ENCODE assay signal across 6 cellular contexts in the genomic region with DNA sequence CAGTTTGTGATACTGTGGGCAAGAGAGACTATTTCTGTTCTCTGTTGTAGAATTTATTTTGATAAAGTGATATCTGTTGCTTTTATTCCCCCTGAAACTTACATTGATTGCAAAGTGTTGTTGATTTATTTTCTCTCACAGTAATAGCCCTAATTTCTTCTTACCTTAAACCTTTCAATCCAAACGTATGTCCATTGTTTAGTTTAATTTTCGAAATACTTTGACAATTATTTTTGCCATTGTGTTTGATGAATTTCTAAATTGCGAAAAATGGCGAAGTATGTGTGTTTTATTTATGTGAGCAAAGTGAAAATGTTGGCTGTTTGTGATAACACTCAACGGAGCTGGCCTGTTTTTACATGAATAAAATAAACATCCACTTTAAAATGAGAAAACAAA. TPM values are rescaled to one million over a fixed set of nuclear protein-coding genes. Genes with fewer than 3 reads are reported as not detected.
DNase-seq lines count a peak whose midpoint lies in the region; TF ChIP-seq lines count a peak whose summit lies in the region.

No MANE protein-coding gene starts in this region.

- H3K36me3 ChIP-seq in Loucy (ENCODE audit: insufficient read depth, low read length): no peaks in the 10 kb centered on the region
- no peaks in the 10 kb centered on the region for H3K36me3 ChIP-seq in fibroblast of lung (ENCODE audit: control insufficient read depth, insufficient read depth, low read length)
- H3K36me3 ChIP-seq in suprapubic skin: no peaks in the 10 kb centered on the region

- no peaks in the 10 kb centered on the region for H3K27me3 ChIP-seq in Loucy (ENCODE audit: insufficient read depth, low read length, poor library complexity, severe bottlenecking)
- no peaks in the 10 kb centered on the region for H3K27me3 ChIP-seq in fibroblast of lung (ENCODE audit: control insufficient read depth, insufficient read depth, low read length)
- H3K27me3 ChIP-seq in suprapubic skin: peaks cover 6% of the 10 kb centered on the region

- TF ChIP-seq CTCF in Loucy (conservative IDR thresholded peaks at IDR 0.05; ENCODE audit: low read length): no peak
- TF ChIP-seq CTCF in fibroblast of lung (conservative IDR thresholded peaks at IDR 0.05 in 1 of 2, IDR thresholded peaks at IDR 0.05 in 1 of 2; ENCODE audit: low read depth in 1 of 2, low read length in 2 of 2): no peak
- TF ChIP-seq CTCF in suprapubic skin (IDR thresholded peaks at IDR 0.05): no peak

- H3K9ac ChIP-seq in Loucy (ENCODE audit: low read depth, low read length, poor library complexity, severe bottlenecking) (peak overlapping the region; percentile 80), fibroblast of lung (ENCODE audit: insufficient read depth, low read length) (peak overlapping the region; percentile 28)

- no peaks in the 10 kb centered on the region for H3K9me2 ChIP-seq in Loucy (replicated peaks; ENCODE audit: low read depth, low read length)

- peak overlapping the region; percentile 44 for H3K27ac ChIP-seq in fibroblast of lung (ENCODE audit: insufficient read depth, low read length)
- H3K27ac ChIP-seq in suprapubic skin: peak overlapping the region; percentile 64

- DNase-seq in fibroblast of lung (ENCODE audit: low read depth in 2 of 2) (no peak), suprapubic skin (ENCODE audit: low spot score in 2 of 2) (no peak), GM19238 (ENCODE audit: insufficient read length, low spot score) (no peak), islet precursor cell (no peak)
- no peak for DNase-seq in NK-92 treated with Interleukin-12 subunit alpha and Interleukin-12 subunit beta, amount 100 ng/mL, for 24 hours (lab: John Stamatoyannopoulos, UW)

- TF ChIP-seq POLR2A in suprapubic skin (IDR thresholded peaks at IDR 0.05): no peak

- no peaks in the 10 kb centered on the region for H3K9me3 ChIP-seq in Loucy (ENCODE audit: insufficient read depth, low read depth, low read length)
- no peaks in the 10 kb centered on the region for H3K9me3 ChIP-seq in fibroblast of lung (ENCODE audit: control insufficient read depth, insufficient read depth, low read depth, low read length)
- no peaks in the 10 kb centered on the region for H3K9me3 ChIP-seq in suprapubic skin

- H3K4me1 ChIP-seq in Loucy (ENCODE audit: insufficient read depth, low read length, poor library complexity, severe bottlenecking) (peaks cover 33% of the 10 kb centered on the region), fibroblast of lung (ENCODE audit: control insufficient read depth, extremely low read depth, insufficient read depth, low read length) (no peaks in the 10 kb centered on the region), suprapubic skin (peaks cover 14% of the 10 kb centered on the region)

- H3F3A ChIP-seq in Loucy (ENCODE audit: low read depth): no peaks in the 10 kb centered on the region

- 6% methylated on average over 5 of the region's 5 CpGs for WGBS in suprapubic skin

- H3K4me3 ChIP-seq in Loucy (ENCODE audit: low read length, poor library complexity, severe bottlenecking): peak overlapping the region; percentile 80
- H3K4me3 ChIP-seq in fibroblast of lung (replicated peaks in 1 of 4; ENCODE audit: control extremely low read depth in 1 of 4, insufficient read depth in 1 of 4, low read depth in 3 of 4, low read length in 4 of 4): peak overlapping the region; percentile 61 to 95 (median 66)
- H3K4me3 ChIP-seq in suprapubic skin: peak overlapping the region; percentile 66

- peak overlapping the region; percentile 91 for H3K4me2 ChIP-seq in Loucy (ENCODE audit: low read depth, low read length, poor library complexity, severe bottlenecking)
- H3K4me2 ChIP-seq in fibroblast of lung (ENCODE audit: extremely low read depth, insufficient read depth, low read length): peak overlapping the region; percentile 79

- H3K79me2 ChIP-seq in Loucy (ENCODE audit: insufficient read depth, low read length) (peaks cover 23% of the 10 kb centered on the region), fibroblast of lung (ENCODE audit: control insufficient read depth, insufficient read depth, low read length) (peaks cover 17% of the 10 kb centered on the region)

- TF ChIP-seq EP300 in suprapubic skin (IDR thresholded peaks at IDR 0.05): no peak

- H2AFZ ChIP-seq in Loucy (ENCODE audit: low read length) (peak overlapping the region; percentile 93), fibroblast of lung (ENCODE audit: low read length) (peak overlapping the region; percentile 79)

- H4K20me1 ChIP-seq in Loucy (ENCODE audit: insufficient read depth, low read length, poor library complexity, severe bottlenecking) (no peaks in the 10 kb centered on the region), fibroblast of lung (ENCODE audit: control insufficient read depth, extremely low read depth, insufficient read depth, low read length) (no peaks in the 10 kb centered on the region)

RNA-seq across cellular contexts. Expression of a gene that starts 0.4 kb away (rescaled TPM):
- total RNA-seq in fibroblast of lung: 21.6 and 23.9 TPM in 2 replicates
- polyA plus RNA-seq in fibroblast of lung: 12.7 and 16.6 TPM in 2 replicates
- 6.2 and 7.6 TPM in 2 replicates for polyA plus RNA-seq in fibroblast of lung (2012)
- 0.52 and 10.8 TPM in 2 replicates for polyA minus RNA-seq in fibroblast of lung (ENCODE audit: low replicate concordance)
- total RNA-seq in suprapubic skin: 10 to 100 TPM in 2 of 4 donors, 1 to 10 TPM in 2; 4.9 to 23.3 (median 11.4) TPM

RNA-seq across cellular contexts. Expression of a gene that starts 7.5 kb away (rescaled TPM):
- total RNA-seq in fibroblast of lung: 2.8 and 3.3 TPM in 2 replicates
- 1.2 and 1.4 TPM in 2 replicates for polyA plus RNA-seq in fibroblast of lung
- polyA plus RNA-seq in fibroblast of lung (2012): 1.2 and 1.6 TPM in 2 replicates
- polyA minus RNA-seq in fibroblast of lung (ENCODE audit: low replicate concordance): not detected in 2 replicates
- under 1 TPM in 2 of 4 donors, not detected in 2; 0.47 to 0.78 TPM for total RNA-seq in suprapubic skin

RNA-seq across cellular contexts. Expression of a gene that starts 14.5 kb away (rescaled TPM):
- total RNA-seq in fibroblast of lung: 6.9 and 7.3 TPM in 2 replicates
- polyA plus RNA-seq in fibroblast of lung: 3.0 and 4.4 TPM in 2 replicates
- 2.5 and 3.4 TPM in 2 replicates for polyA plus RNA-seq in fibroblast of lung (2012)
- 0.30 and 1.0 TPM in 2 replicates for polyA minus RNA-seq in fibroblast of lung (ENCODE audit: low replicate concordance)
- 1 to 10 TPM; 1.2 to 5.0 (median 3.0) TPM for total RNA-seq in suprapubic skin

RNA-seq across cellular contexts. Expression of a gene that starts 14.8 kb away (rescaled TPM):
- total RNA-seq in fibroblast of lung (5.6 and 5.8 TPM in 2 replicates), suprapubic skin (1 to 10 TPM in 2 of 4 donors, under 1 TPM in 2; 0.64 to 2.3 (median 1.2) TPM)
- 5.5 and 5.8 TPM in 2 replicates for polyA plus RNA-seq in fibroblast of lung
- 3.8 and 4.8 TPM in 2 replicates for polyA plus RNA-seq in fibroblast of lung (2012)
- polyA minus RNA-seq in fibroblast of lung (ENCODE audit: low replicate concordance): 1.8 and 2.5 TPM in 2 replicates

RNA-seq across cellular contexts. Expression of a gene that starts 41.5 kb away (rescaled TPM):
- total RNA-seq in fibroblast of lung (9.5 and 11.6 TPM in 2 replicates), suprapubic skin (10 to 100 TPM in 1 of 4 donors, 1 to 10 TPM in 3; 3.6 to 12.5 (median 7.6) TPM)
- 10.3 and 11.3 TPM in 2 replicates for polyA plus RNA-seq in fibroblast of lung
- polyA plus RNA-seq in fibroblast of lung (2012): 6.4 TPM in 2 replicates
- polyA minus RNA-seq in fibroblast of lung (ENCODE audit: low replicate concordance): 3.7 and 11.9 TPM in 2 replicates
